ENCODE assay signal across 11 cellular contexts in genomic region chr16:25155553-25156460, GRCh38. TPM values are rescaled to one million over a fixed set of nuclear protein-coding genes. Genes with fewer than 3 reads are reported as not detected.
DNase-seq lines count a peak whose midpoint lies in the region; ATAC-seq and TF ChIP-seq lines count a peak whose summit lies in the region.
"Had no signal": no experiment of that assay in that cellular context is flagged by ENCODE, and none has a peak within 500 bp of the region (broad histone marks: within the 10 kb centered on the region; RNA-seq: fewer than 3 reads in every experiment).

No MANE protein-coding gene starts in this region.

- POLR2A ChIA-PET in naive thymus-derived CD8-positive, alpha-beta T cell (lab: Charles Lee), result no interaction called here

- H3K4me1 Mint-ChIP-seq in HFFc6 (ENCODE audit: low read depth), result peaks cover 40% of the 10 kb centered on the region
- peaks cover 21% of the 10 kb centered on the region for H3K4me1 Mint-ChIP-seq in activated naive CD8-positive, alpha-beta T cell treated with anti-CD3 and anti-CD28 coated beads for 36 hours
- H3K4me1 Mint-ChIP-seq in naive thymus-derived CD8-positive, alpha-beta T cell, result peaks cover 5 to 8% (median 8%) of the 10 kb centered on the region in 4 donors
- H3K4me1 Mint-ChIP-seq in osteocyte (ENCODE audit: unreplicated experiment), result no peaks in the 10 kb centered on the region

- TF ChIP-seq CTCF in HFFc6 (IDR thresholded peaks at IDR 0.05) (no peak), osteocyte (IDR thresholded peaks at IDR 0.05) (no peak)

- H3K27ac Mint-ChIP-seq in HFFc6 (peak overlapping the region; percentile 62), osteocyte (ENCODE audit: unreplicated experiment) (no peak overlapping the region)
- H3K27ac Mint-ChIP-seq in activated naive CD8-positive, alpha-beta T cell treated with anti-CD3 and anti-CD28 coated beads for 36 hours, result peak overlapping the region; percentile 92
- H3K27ac Mint-ChIP-seq in naive thymus-derived CD8-positive, alpha-beta T cell, result peak overlapping the region; percentile 29 to 82 (median 54)

- DNase-seq in AG20443 (ENCODE audit: low spot score) (peak; percentile 29), HFFc6 (no peak), NCI-H345 (lab: John Stamatoyannopoulos, UW) (no peak), osteocyte (ENCODE audit: extremely low spot score, unreplicated experiment) (no peak)
- DNase-seq in activated naive CD8-positive, alpha-beta T cell treated with anti-CD3 and anti-CD28 coated beads for 36 hours, result peak; percentile 66
- no peak for DNase-seq in naive thymus-derived CD8-positive, alpha-beta T cell
- DNase-seq: Calu3, NCI-H526 treated with DMSO at 0.1 percent for 48 hours, T-cell had no signal

- H3K27me3 Mint-ChIP-seq in HFFc6 (ENCODE audit: insufficient read depth) (no peaks in the 10 kb centered on the region; the same call in 1 of the 2 replicates), osteocyte (ENCODE audit: unreplicated experiment) (no peaks in the 10 kb centered on the region)
- no peaks in the 10 kb centered on the region for H3K27me3 Mint-ChIP-seq in activated naive CD8-positive, alpha-beta T cell treated with anti-CD3 and anti-CD28 coated beads for 36 hours
- no peaks in the 10 kb centered on the region for H3K27me3 Mint-ChIP-seq in naive thymus-derived CD8-positive, alpha-beta T cell
- H3K27me3 Mint-ChIP-seq: T-cell had no signal

- no peak for ATAC-seq in naive thymus-derived CD8-positive, alpha-beta T cell
- ATAC-seq in HG02588 (IDR thresholded peaks at IDR 0.05; ENCODE audit: unreplicated experiment) (no peak), HG03280 (IDR thresholded peaks at IDR 0.05; ENCODE audit: unreplicated experiment) (no peak)
- ATAC-seq: T-cell had no signal

- H3K4me3 Mint-ChIP-seq in HFFc6 (no peak overlapping the region), osteocyte (ENCODE audit: unreplicated experiment) (no peak overlapping the region)
- H3K4me3 Mint-ChIP-seq in activated naive CD8-positive, alpha-beta T cell treated with anti-CD3 and anti-CD28 coated beads for 36 hours, result peak overlapping the region; percentile 42
- H3K4me3 Mint-ChIP-seq in naive thymus-derived CD8-positive, alpha-beta T cell, result peak overlapping the region in 1 of 10 donors; percentile 3
- H3K4me3 Mint-ChIP-seq: T-cell had no signal

- H3K9me3 Mint-ChIP-seq in HFFc6, result no peaks in the 10 kb centered on the region
- peaks cover 3% of the 10 kb centered on the region for H3K9me3 Mint-ChIP-seq in activated naive CD8-positive, alpha-beta T cell treated with anti-CD3 and anti-CD28 coated beads for 36 hours
- H3K9me3 Mint-ChIP-seq in naive thymus-derived CD8-positive, alpha-beta T cell, result no peaks in the 10 kb centered on the region
- H3K9me3 Mint-ChIP-seq in osteocyte (ENCODE audit: unreplicated experiment), result no peaks in the 10 kb centered on the region
- H3K9me3 Mint-ChIP-seq: T-cell had no signal

- H3K36me3 Mint-ChIP-seq in HFFc6 (ENCODE audit: low read depth) (peaks cover 30% of the 10 kb centered on the region), osteocyte (ENCODE audit: unreplicated experiment) (peaks cover 40% of the 10 kb centered on the region)
- peaks cover 27% of the 10 kb centered on the region for H3K36me3 Mint-ChIP-seq in activated naive CD8-positive, alpha-beta T cell treated with anti-CD3 and anti-CD28 coated beads for 36 hours
- peaks cover 0 to 87% (median 18%) of the 10 kb centered on the region in 3 donors for H3K36me3 Mint-ChIP-seq in naive thymus-derived CD8-positive, alpha-beta T cell

RNA-seq across cellular contexts. Expression of gene LCMT1, which starts 44.3 kb away (rescaled TPM):
- total RNA-seq in HFFc6 (2021; fragmentation: NEBNext Ultra II Directional; extraction: Animal tissue kit (Norgen Biotek cat#: 25700)), result 10 to 100 TPM; 31.7 to 44.1 (median 41.5) TPM
- 10 to 100 TPM; 43.9 to 44.1 TPM for total RNA-seq in activated naive CD8-positive, alpha-beta T cell treated with anti-CD3 and anti-CD28 coated beads for 36 hours
- 10 to 100 TPM; 29.9 to 35.0 TPM for total RNA-seq in naive thymus-derived CD8-positive, alpha-beta T cell
- polyA plus RNA-seq in naive thymus-derived CD8-positive, alpha-beta T cell, result 10 to 100 TPM; 38.7 to 41.4 (median 40.6) TPM
- total RNA-seq in osteocyte, result 52.2 and 53.5 TPM in 2 replicates

Comparison
In these comparisons a context has a peak if more than half of its experiments do, and no peak if none do; other contexts are left out.
1. DNase-seq: peak in AG20443 (single experiment) and activated naive CD8-positive, alpha-beta T cell treated with anti-CD3 and anti-CD28 coated beads for 36 hours (single experiment); none in HFFc6 (single experiment), naive thymus-derived CD8-positive, alpha-beta T cell (0 of 10), NCI-H345 (single experiment) and osteocyte (single experiment).